ENCODE assay signal across 8 cellular contexts in the genomic region with DNA sequence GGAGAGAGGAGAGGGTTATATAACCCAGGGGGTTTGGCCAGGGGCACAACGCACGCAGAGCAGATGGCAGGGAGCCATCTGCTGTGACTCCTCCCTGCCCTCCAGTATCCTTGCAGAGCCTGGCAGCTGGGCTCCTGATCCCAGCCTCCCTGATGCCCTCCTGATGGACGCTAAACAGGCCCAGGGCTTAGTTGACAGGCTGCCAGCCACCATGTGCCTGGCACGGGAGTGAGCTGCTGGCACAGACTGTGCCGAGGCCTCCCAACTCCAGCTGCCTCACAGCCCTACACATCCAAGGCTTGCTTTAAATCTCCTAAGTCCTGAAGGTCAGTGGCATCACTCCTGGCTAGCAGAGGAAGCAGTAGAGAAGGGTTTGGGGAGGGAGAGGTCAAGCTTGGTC. TPM values are rescaled to one million over a fixed set of nuclear protein-coding genes. Genes with fewer than 3 reads are reported as not detected.
DNase-seq lines count a peak whose midpoint lies in the region; ATAC-seq and TF ChIP-seq lines count a peak whose summit lies in the region.

No MANE protein-coding gene starts in this region.

- peak overlapping the region in 1 of 2 experiments; percentile 85; a peak in 1 of 4 replicates for H3K4me3 ChIP-seq in DND-41 (ENCODE audit: low read depth in 1 of 2, low read length in 2 of 2)
- peak overlapping the region; percentile 83 for H3K4me3 ChIP-seq in OCI-LY3 (ENCODE audit: low read length)
- H3K4me3 ChIP-seq in esophagus (ENCODE audit: low read depth in 1 of 2, low read length in 2 of 2) = peak overlapping the region; percentile 76 to 88
- peak overlapping the region; percentile 75 for H3K4me3 ChIP-seq in neuron (ENCODE audit: low read length)

- peaks cover 39% of the 10 kb centered on the region for H3K36me3 ChIP-seq in DND-41 (ENCODE audit: insufficient read depth, low read length)
- H3K36me3 ChIP-seq in OCI-LY3 (replicated peaks; ENCODE audit: low read depth, low read length) = peaks cover 21% of the 10 kb centered on the region
- peaks cover 4 to 28% of the 10 kb centered on the region in 2 donors for H3K36me3 ChIP-seq in esophagus (ENCODE audit: control insufficient read depth in 2 of 2, insufficient read depth in 2 of 2, low read length in 1 of 2)
- peaks cover 29% of the 10 kb centered on the region for H3K36me3 ChIP-seq in neuron (ENCODE audit: insufficient read depth, low read length)

- ATAC-seq in DND-41 (ENCODE audit: insufficient read depth, low read depth) (no peak), HG02678 (IDR thresholded peaks at IDR 0.05; ENCODE audit: unreplicated experiment) (no peak), GM21528 (IDR thresholded peaks at IDR 0.05; ENCODE audit: low FRiP score, unreplicated experiment) (no peak)

- in situ Hi-C loops in GM13977 (cut with MboI; ENCODE audit: low pct_unique_long_range_greater_than_20kb, low sequenced_read_pairs, unreplicated experiment) = no loop called here

- H3K9ac ChIP-seq in DND-41 (ENCODE audit: low read depth, low read length) (peak overlapping the region; percentile 74), OCI-LY3 (ENCODE audit: low read length) (peak overlapping the region; percentile 82)

- peaks cover 27% of the 10 kb centered on the region for H3K4me1 ChIP-seq in DND-41 (ENCODE audit: insufficient read depth, low read length)
- H3K4me1 ChIP-seq in OCI-LY3 (ENCODE audit: low read length) = peaks cover 12% of the 10 kb centered on the region
- peaks cover 4 to 13% of the 10 kb centered on the region in 2 donors for H3K4me1 ChIP-seq in esophagus (ENCODE audit: control insufficient read depth in 2 of 2, insufficient read depth in 2 of 2, low read length in 1 of 2)
- H3K4me1 ChIP-seq in neuron (ENCODE audit: insufficient read depth, low read length) = peaks cover 12% of the 10 kb centered on the region

- H3K79me2 ChIP-seq in DND-41 (ENCODE audit: insufficient read depth, low read length) (peaks cover 18% of the 10 kb centered on the region), OCI-LY3 (ENCODE audit: low read length) (peaks cover 20% of the 10 kb centered on the region)

- DNase-seq in DND-41 (no peak), HuH-7 (ENCODE audit: low spot score) (no peak), GM13977 (ENCODE audit: low spot score) (no peak)

- H4K20me1 ChIP-seq in DND-41 (ENCODE audit: insufficient read depth, low read length) (peaks cover 12% of the 10 kb centered on the region; the same call in 1 of the 2 replicates), OCI-LY3 (ENCODE audit: insufficient read depth, low read length) (no peaks in the 10 kb centered on the region)

- H2AFZ ChIP-seq in DND-41 (ENCODE audit: low read depth, low read length) (no peak overlapping the region), OCI-LY3 (ENCODE audit: low read depth, low read length) (no peak overlapping the region), neuron (ENCODE audit: low read depth, low read length) (no peak overlapping the region)

- H3K27ac ChIP-seq in DND-41 (ENCODE audit: low read length) = peak overlapping the region; percentile 90
- no peak overlapping the region for H3K27ac ChIP-seq in OCI-LY3 (ENCODE audit: low read length)
- peak overlapping the region; percentile 92 to 96 for H3K27ac ChIP-seq in esophagus (ENCODE audit: low read depth in 2 of 2, low read length in 1 of 2)

- H3K4me2 ChIP-seq in DND-41 (ENCODE audit: insufficient read depth, low read length) (peak overlapping the region; percentile 89), OCI-LY3 (ENCODE audit: low read length) (peak overlapping the region; percentile 79)

- H3K9me3 ChIP-seq in DND-41 (ENCODE audit: insufficient read depth, low read length, severe bottlenecking) = no peaks in the 10 kb centered on the region
- H3K9me3 ChIP-seq in OCI-LY3 (ENCODE audit: insufficient read depth, low read length) = no peaks in the 10 kb centered on the region
- H3K9me3 ChIP-seq in esophagus (ENCODE audit: control insufficient read depth in 2 of 2, insufficient read depth in 1 of 2, low read depth in 1 of 2, low read length in 1 of 2) = no peaks in the 10 kb centered on the region
- peaks cover 2% of the 10 kb centered on the region for H3K9me3 ChIP-seq in neuron (ENCODE audit: low read length)

- H3K27me3 ChIP-seq in DND-41 (ENCODE audit: insufficient read depth, low read length, poor library complexity) (no peaks in the 10 kb centered on the region), OCI-LY3 (ENCODE audit: low read depth, low read length) (no peaks in the 10 kb centered on the region), esophagus (ENCODE audit: control insufficient read depth in 1 of 2, insufficient read depth in 2 of 2, low read length in 2 of 2) (no peaks in the 10 kb centered on the region), neuron (ENCODE audit: insufficient read depth, low read length) (no peaks in the 10 kb centered on the region)

- 12 to 18% methylated on average over 5 of the region's 5 CpGs for WGBS in esophagus, 2 donors

- TF ChIP-seq CTCF in DND-41 (IDR thresholded peaks at IDR 0.05; ENCODE audit: borderline replicate concordance, extremely low read depth, low read length, poor library complexity, severe bottlenecking) (no peak), OCI-LY3 (IDR thresholded peaks at IDR 0.05; ENCODE audit: low read depth, low read length) (no peak), GM13977 (IDR thresholded peaks at IDR 0.05; ENCODE audit: extremely low read depth, insufficient read depth, missing control alignments) (no peak)

RNA-seq across cellular contexts. Expression of a gene that starts 16.7 kb away (rescaled TPM):
- 1 to 10 TPM; 2.0 to 3.9 TPM for polyA plus RNA-seq in esophagus

RNA-seq across cellular contexts. Expression of a gene that starts 41.9 kb away (rescaled TPM):
- not detected for polyA plus RNA-seq in esophagus
